ENCODE assay signal across 10 cellular contexts in genomic region chr11:12199231-12199948, GRCh38.
DNase-seq lines count a peak whose midpoint lies in the region; ATAC-seq, FAIRE-seq and TF ChIP-seq lines count a peak whose summit lies in the region.
"Had no signal": no experiment of that assay in that cellular context is flagged by ENCODE, and none has a peak within 500 bp of the region (broad histone marks: within the 10 kb centered on the region; RNA-seq: fewer than 3 reads in every experiment).

No MANE protein-coding gene starts in this region.

- intact Hi-C loops in K562 (cut with micrococcal nuclease) (no loop called here), pancreas (cut with DNase I) (no loop called here)

- TF ChIP-seq CTCF in K562 (IDR thresholded peaks at IDR 0.05 in 2 of 3, conservative IDR thresholded peaks at IDR 0.05 in 1 of 3; ENCODE audit: insufficient read depth in 2 of 3, low read depth in 1 of 3, low read length in 3 of 3) (peak in 1 of 3 experiments; percentile 10; a peak in 1 of 6 replicates), pancreas (IDR thresholded peaks at IDR 0.05) (no peak)

- H4K20me1 ChIP-seq in K562 (replicated peaks; ENCODE audit: control insufficient read depth, insufficient read depth, low read length): 0 out of 2 replicates have a peak, but pooled peaks cover 2% of the 10 kb centered on the region

- DNase-seq in NCI-H187 (lab: John Stamatoyannopoulos, UW) (peak; percentile 23 to 38), NCI-H187 treated with DMSO at 0.1 percent for 48 hours (lab: John Stamatoyannopoulos, UW) (no peak), NCI-H146 treated with DMSO at 0.1 percent for 48 hours (lab: John Stamatoyannopoulos, UW; ENCODE audit: unreplicated experiment) (peak; percentile 94), K562 (ENCODE audit: extremely low read depth in 1 of 4, low spot score in 3 of 4) (peak in 2 of 4 experiments; percentile 37 to 72), pancreas (no peak), SHP77 treated with DMSO at 0.1 percent for 48 hours (lab: John Stamatoyannopoulos, UW) (no peak)
- DNase-seq in activated CD4-positive, alpha-beta T cell treated with anti-CD3 and anti-CD28 coated beads, Interleukin-2, amount 50 U/mL, for 1 hour: no peak
- DNase-seq: gastrocnemius medialis, KG1 had no signal

- peaks cover 2% of the 10 kb centered on the region for H3K9me1 ChIP-seq in K562 (ENCODE audit: control insufficient read depth, insufficient read depth, low read length)

- ATAC-seq in K562 (peak; percentile 18), pancreas (peak; percentile 38 to 58 (median 46)), GM18502 (IDR thresholded peaks at IDR 0.05; ENCODE audit: poor library complexity, unreplicated experiment) (no peak)

- BruUV-seq in K562 (replicated peaks; lab: Mats Ljungman, UMichigan): no TSS peak

- peak; percentile 26; the same call in 1 of the 2 replicates for TF ChIP-seq EP300 in K562 (IDR thresholded peaks at IDR 0.05; ENCODE audit: low read length)

- no peak for FAIRE-seq in K562 (lab: Jason Lieb, UNC)
- no peak for FAIRE-seq in pancreas (lab: Jason Lieb, UNC)

- TF ChIP-seq POLR2A in K562 (conservative IDR thresholded peaks at IDR 0.05): no peak

- peaks cover 7% of the 10 kb centered on the region; the same call in 2 of the 3 replicates for H3K79me2 ChIP-seq in K562 (ENCODE audit: control insufficient read depth, insufficient read depth, low read length)

- H3K27ac ChIP-seq in K562 (ENCODE audit: extremely low read depth, low read depth, low read length): peak overlapping the region; percentile 89; the same call in 2 of the 3 replicates
- peak overlapping the region in 1 of 4 donors; percentile 58 for H3K27ac ChIP-seq in pancreas

- POLR2A ChIA-PET in K562 (lab: Yijun Ruan, JAX): interaction anchor here (0.9 to 3.2 kb wide), 6 partner anchors 9 to 75 kb away, joined by 3 to 21 read pairs (median 8); no protein-coding TSS in a partner anchor

- H3K4me2 ChIP-seq in K562 (ENCODE audit: insufficient read depth, low read length): no peak overlapping the region

- H2AFZ ChIP-seq in K562 (ENCODE audit: low read depth, low read length): no peak overlapping the region

- H3K4me1 ChIP-seq in K562 (replicated peaks in 1 of 2; ENCODE audit: control insufficient read depth in 2 of 2, insufficient read depth in 2 of 2, low read length in 2 of 2) (peaks cover 33 to 58% of the 10 kb centered on the region in 2 experiments), pancreas (peaks cover 19 to 41% (median 21%) of the 10 kb centered on the region in 3 donors)

- CTCF ChIA-PET in K562 (lab: Yijun Ruan, JAX; ENCODE audit: low intra/inter-chr PET ratio): no interaction called here

- in situ Hi-C loops in K562 (cut with MboI): no loop called here

- WGBS in K562 (ENCODE audit: insufficient coverage, low coverage, missing lambda C conversion rate): 39% methylated on average over 13 of the region's 13 CpGs
- WGBS in pancreas, 2 donors: 58 to 60% methylated on average over 13 of the region's 13 CpGs

- TF ChIP-seq RAD21 in K562 (CRISPR knock-in tag; conservative IDR thresholded peaks at IDR 0.05 in 1 of 2, IDR thresholded peaks at IDR 0.05 in 1 of 2): peak in 1 of 2 experiments; percentile 28; a peak in 1 of 4 replicates

- no peaks in the 10 kb centered on the region; a peak in 1 of 5 replicates for H3K27me3 ChIP-seq in K562 (ENCODE audit: control insufficient read depth in 2 of 2, insufficient read depth in 2 of 2, low read length in 2 of 2)
- H3K27me3 ChIP-seq in pancreas: no peaks in the 10 kb centered on the region
- H3K27me3 ChIP-seq: gastrocnemius medialis had no signal

- 0 out of 2 replicates have a peak, but pooled peaks cover 2% of the 10 kb centered on the region for H3K9me3 ChIP-seq in K562 (replicated peaks; ENCODE audit: control insufficient read depth, insufficient read depth, low read depth, low read length)
- H3K9me3 ChIP-seq in pancreas: no peaks in the 10 kb centered on the region
- H3K9me3 ChIP-seq: gastrocnemius medialis had no signal

- H3K9ac ChIP-seq in K562 (ENCODE audit: insufficient read depth in 1 of 2, low read depth in 2 of 2, low read length in 2 of 2): peak overlapping the region; percentile 63 to 68; a peak in 3 of 4 replicates

- H3K36me3 ChIP-seq in K562 (ENCODE audit: control insufficient read depth, insufficient read depth, low read length): peaks cover 15% of the 10 kb centered on the region
- no peaks in the 10 kb centered on the region for H3K36me3 ChIP-seq in pancreas
- H3K36me3 ChIP-seq: gastrocnemius medialis had no signal

- no peak overlapping the region for H3K4me3 ChIP-seq in K562
- H3K4me3 ChIP-seq in pancreas: no peak overlapping the region
- H3K4me3 ChIP-seq: gastrocnemius medialis had no signal

TF ChIP-seq in K562, 482 proteins besides CTCF, POLR2A, EP300 and RAD21 (continues in another document):
- TF ChIP-seq RB1 (IDR thresholded peaks at IDR 0.05; ENCODE audit: low read depth) (no peak), NR4A1 (CRISPR knock-in tag; IDR thresholded peaks at IDR 0.05) (no peak), NR4A1 (tag; IDR thresholded peaks at IDR 0.05) (0 out of 2 replicates have a peak, but pooled peaks have one; percentile 55), ZNF699 (CRISPR knock-in tag; IDR thresholded peaks at IDR 0.05; ENCODE audit: insufficient replicate concordance) (no peak), U2AF1 (optimal IDR thresholded peaks at IDR 0.05; ENCODE audit: low read depth, low read length) (no peak), SAP30 (IDR thresholded peaks at IDR 0.05; ENCODE audit: borderline replicate concordance, insufficient read depth, low read depth, low read length, poor library complexity, severe bottlenecking) (no peak), ZNF644 (tag; IDR thresholded peaks at IDR 0.05; ENCODE audit: low read depth) (0 out of 2 replicates have a peak, but pooled peaks have one; percentile 13), ZNF75A (CRISPR knock-in tag; IDR thresholded peaks at IDR 0.05) (no peak), ZFP36 (IDR thresholded peaks at IDR 0.05; ENCODE audit: low read depth, low read length, partially characterized antibody) (peak; percentile 39), BHLHE40 (IDR thresholded peaks at IDR 0.05; ENCODE audit: low read length) (peak; percentile 40; the same call in 1 of the 2 replicates), CBFA2T3 (IDR thresholded peaks at IDR 0.05) (peak; percentile 66), BDP1 (IDR thresholded peaks at IDR 0.05; ENCODE audit: insufficient read depth, insufficient read length) (no peak), MYNN (IDR thresholded peaks at IDR 0.05) (no peak), MYNN (CRISPR knock-in tag; IDR thresholded peaks at IDR 0.05) (no peak), CBFA2T2 (conservative IDR thresholded peaks at IDR 0.05) (peak; percentile 51), NEUROD1 (IDR thresholded peaks at IDR 0.05; ENCODE audit: borderline replicate concordance, low read depth, low read length, partially characterized antibody) (peak; percentile 1), TEAD4 (IDR thresholded peaks at IDR 0.05; ENCODE audit: low read length) (peak; percentile 36; the same call in 1 of the 2 replicates), TEAD4 (CRISPR knock-in tag; IDR thresholded peaks at IDR 0.05; ENCODE audit: borderline replicate concordance) (no peak), NFRKB (IDR thresholded peaks at IDR 0.05; ENCODE audit: low read depth) (no peak), PCBP2 (IDR thresholded peaks at IDR 0.05; ENCODE audit: low read depth, low read length, poor library complexity, severe bottlenecking) (no peak), THAP7 (CRISPR knock-in tag; IDR thresholded peaks at IDR 0.05) (no peak), ZNF133 (CRISPR knock-in tag; IDR thresholded peaks at IDR 0.05) (no peak), MYBL2 (IDR thresholded peaks at IDR 0.05; ENCODE audit: low read depth) (no peak), MYBL2 (CRISPR knock-in tag; IDR thresholded peaks at IDR 0.05; ENCODE audit: borderline replicate concordance) (no peak), SREBF1 (IDR thresholded peaks at IDR 0.05; ENCODE audit: borderline replicate concordance, low read depth, low read length) (no peak), NR2C1 (IDR thresholded peaks at IDR 0.05) (no peak), NR2C1 (tag; IDR thresholded peaks at IDR 0.05) (0 out of 2 replicates have a peak, but pooled peaks have one; percentile 16), ZNF77 (CRISPR knock-in tag; IDR thresholded peaks at IDR 0.05) (no peak), MEIS2 (IDR thresholded peaks at IDR 0.05; ENCODE audit: partially characterized antibody) (peak; percentile 71), STAT5A (IDR thresholded peaks at IDR 0.05; ENCODE audit: borderline replicate concordance, low read length) (no peak), LEF1 (IDR thresholded peaks at IDR 0.05) (no peak)
- TF ChIP-seq, protein P1, sequence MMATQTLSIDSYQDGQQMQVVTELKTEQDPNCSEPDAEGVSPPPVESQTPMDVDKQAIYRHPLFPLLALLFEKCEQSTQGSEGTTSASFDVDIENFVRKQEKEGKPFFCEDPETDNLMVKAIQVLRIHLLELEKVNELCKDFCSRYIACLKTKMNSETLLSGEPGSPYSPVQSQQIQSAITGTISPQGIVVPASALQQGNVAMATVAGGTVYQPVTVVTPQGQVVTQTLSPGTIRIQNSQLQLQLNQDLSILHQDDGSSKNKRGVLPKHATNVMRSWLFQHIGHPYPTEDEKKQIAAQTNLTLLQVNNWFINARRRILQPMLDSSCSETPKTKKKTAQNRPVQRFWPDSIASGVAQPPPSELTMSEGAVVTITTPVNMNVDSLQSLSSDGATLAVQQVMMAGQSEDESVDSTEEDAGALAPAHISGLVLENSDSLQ (IDR thresholded peaks at IDR 0.05): peak; percentile 17; the same call in 1 of the 2 replicates
- TF ChIP-seq, protein P2, sequence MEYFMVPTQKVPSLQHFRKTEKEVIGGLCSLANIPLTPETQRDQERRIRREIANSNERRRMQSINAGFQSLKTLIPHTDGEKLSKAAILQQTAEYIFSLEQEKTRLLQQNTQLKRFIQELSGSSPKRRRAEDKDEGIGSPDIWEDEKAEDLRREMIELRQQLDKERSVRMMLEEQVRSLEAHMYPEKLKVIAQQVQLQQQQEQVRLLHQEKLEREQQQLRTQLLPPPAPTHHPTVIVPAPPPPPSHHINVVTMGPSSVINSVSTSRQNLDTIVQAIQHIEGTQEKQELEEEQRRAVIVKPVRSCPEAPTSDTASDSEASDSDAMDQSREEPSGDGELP (CRISPR knock-in tag; IDR thresholded peaks at IDR 0.05; ENCODE audit: borderline replicate concordance): peak; percentile 28; the same call in 1 of the 2 replicates

Comparison
In these comparisons a context has a peak if more than half of its experiments do, and no peak if none do; other contexts are left out.
1. DNase-seq: peak in NCI-H187 (2 of 2) and NCI-H146 treated with DMSO at 0.1 percent for 48 hours (single experiment); none in NCI-H187 treated with DMSO at 0.1 percent for 48 hours (single experiment), pancreas (0 of 6), activated CD4-positive, alpha-beta T cell treated with anti-CD3 and anti-CD28 coated beads, Interleukin-2, amount 50 U/mL, for 1 hour (single experiment) and SHP77 treated with DMSO at 0.1 percent for 48 hours (single experiment).